ENCODE assay signal across 12 cellular contexts in the genomic region with DNA sequence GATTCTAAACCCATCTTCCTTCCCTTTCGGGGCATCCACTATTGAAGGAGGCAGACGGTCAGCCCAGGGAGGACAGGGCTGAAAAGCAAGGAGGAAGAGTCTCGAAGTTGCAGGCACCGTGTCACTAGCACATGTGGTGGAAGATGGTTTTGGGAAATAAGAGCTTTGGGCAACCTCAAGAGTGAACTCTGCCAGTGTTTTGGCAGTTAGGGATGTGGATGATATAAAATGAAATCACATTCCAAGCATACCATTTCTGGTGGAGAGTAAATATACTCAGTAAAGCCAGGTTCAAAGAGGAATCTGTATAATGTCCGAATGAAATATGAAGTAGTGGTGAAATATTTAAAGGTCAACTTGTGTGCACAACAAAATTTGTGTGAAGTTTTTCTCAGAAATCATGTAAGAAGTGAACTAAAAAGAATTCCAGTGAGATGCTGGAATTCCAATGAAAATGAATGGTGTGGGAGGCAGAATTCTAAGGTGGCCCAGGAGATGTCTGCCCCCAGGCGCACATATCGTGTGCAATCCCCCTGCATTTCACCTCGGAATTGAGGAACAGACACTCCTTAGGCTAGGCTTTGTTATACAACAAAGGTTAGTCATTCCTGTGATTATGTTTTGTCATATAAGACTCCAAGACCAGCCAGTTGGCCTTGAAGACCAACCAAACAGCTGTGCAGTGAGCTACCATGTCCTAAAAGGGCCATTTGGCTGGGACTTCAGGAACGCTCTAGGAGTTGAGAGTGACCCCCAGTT.
A peak's percentile ranks its signal among the peaks of the same experiment; 100 is the strongest.
DNase-seq lines count a peak whose midpoint lies in the region; ATAC-seq, FAIRE-seq and TF ChIP-seq lines count a peak whose summit lies in the region.
"Had no signal": no experiment of that assay in that cellular context is flagged by ENCODE, and none has a peak within 500 bp of the region (broad histone marks: within the 10 kb centered on the region; RNA-seq: fewer than 3 reads in every experiment).

No MANE protein-coding gene starts in this region.

- DNase-seq in EL, result peak; percentile 85
- peak; percentile 70 for DNase-seq in PC-3
- DNase-seq in fibroblast of lung (ENCODE audit: low read depth in 2 of 2), result peak; percentile 17 to 81
- DNase-seq in pancreas, result no peak
- no peak for DNase-seq in NCI-H774 (lab: John Stamatoyannopoulos, UW)
- no peak for DNase-seq in NCI-H1930 (lab: John Stamatoyannopoulos, UW)
- DNase-seq in nucleus accumbens (lab: John Stamatoyannopoulos, UW), result no peak
- DNase-seq: CD4-positive, alpha-beta memory T cell; glutamatergic neuron; islet precursor cell; KG1 had no signal

- H3K4me2 ChIP-seq in PC-3 (ENCODE audit: low read length) (peak overlapping the region; percentile 56), fibroblast of lung (ENCODE audit: extremely low read depth, insufficient read depth, low read length) (no peak overlapping the region)

- H3K9ac ChIP-seq in PC-3 (ENCODE audit: low read length) (no peak overlapping the region), fibroblast of lung (ENCODE audit: insufficient read depth, low read length) (no peak overlapping the region)

- H3K9me3 ChIP-seq in PC-3 (ENCODE audit: low read length), result no peaks in the 10 kb centered on the region
- H3K9me3 ChIP-seq in fibroblast of lung (ENCODE audit: control insufficient read depth, insufficient read depth, low read depth, low read length), result no peaks in the 10 kb centered on the region
- H3K9me3 ChIP-seq in pancreas, result no peaks in the 10 kb centered on the region

- intact Hi-C loops in PC-3 (cut with micrococcal nuclease), result loop anchor here (1.0 to 10.0 kb wide), 2 partner anchors 72 to 114 kb away; no protein-coding TSS in a partner anchor
- intact Hi-C loops in pancreas (cut with DNase I), result no loop called here

- no TSS peak for BruUV-seq in PC-3 (replicated peaks; lab: Mats Ljungman, UMichigan)

- 66% methylated on average over 9 of the region's 9 CpGs for WGBS in pancreas, 2 donors

- TF ChIP-seq CTCF in PC-3 (conservative IDR thresholded peaks at IDR 0.05; ENCODE audit: low read depth, low read length), result no peak
- no peak for TF ChIP-seq CTCF in fibroblast of lung (conservative IDR thresholded peaks at IDR 0.05 in 1 of 2, IDR thresholded peaks at IDR 0.05 in 1 of 2; ENCODE audit: low read depth in 1 of 2, low read length in 2 of 2)
- no peak for TF ChIP-seq CTCF in pancreas (IDR thresholded peaks at IDR 0.05)

- ATAC-seq in PC-3 (peak; percentile 90), pancreas (peak in 3 of 4 donors; percentile 50 to 64 (median 54))
- ATAC-seq: activated naive CD4-positive, alpha-beta T cell treated with anti-CD3 and anti-CD28 coated beads, Interleukin-2, amount 50 U/mL, for 72 hours had no signal

- H3K27me3 ChIP-seq in PC-3 (ENCODE audit: low read length) (no peaks in the 10 kb centered on the region), fibroblast of lung (ENCODE audit: control insufficient read depth, insufficient read depth, low read length) (no peaks in the 10 kb centered on the region), pancreas (no peaks in the 10 kb centered on the region)

- no peaks in the 10 kb centered on the region for H3K36me3 ChIP-seq in PC-3 (ENCODE audit: low read depth, low read length)
- H3K36me3 ChIP-seq in fibroblast of lung (ENCODE audit: control insufficient read depth, insufficient read depth, low read length), result no peaks in the 10 kb centered on the region
- H3K36me3 ChIP-seq in pancreas, result no peaks in the 10 kb centered on the region

- CTCF ChIA-PET in PC-3 (lab: Charles Lee), result interaction anchor here (0.6 to 0.7 kb wide), 3 partner anchors 49 to 496 kb away, joined by 3 to 4 read pairs (median 4); no protein-coding TSS in a partner anchor

- no peaks in the 10 kb centered on the region for H3K9me2 ChIP-seq in PC-3 (replicated peaks; ENCODE audit: low read length)

- no peaks in the 10 kb centered on the region for H3F3A ChIP-seq in PC-3 (ENCODE audit: low read length, unreplicated experiment)

- peaks cover 24% of the 10 kb centered on the region for H3K4me1 ChIP-seq in PC-3 (ENCODE audit: insufficient read depth, low read length)
- peaks cover 4% of the 10 kb centered on the region for H3K4me1 ChIP-seq in fibroblast of lung (ENCODE audit: control insufficient read depth, extremely low read depth, insufficient read depth, low read length)
- H3K4me1 ChIP-seq in pancreas, result peaks cover 0 to 5% (median 4%) of the 10 kb centered on the region in 3 donors

- H3K27ac ChIP-seq in PC-3 (ENCODE audit: low read length) (peak overlapping the region; percentile 24), fibroblast of lung (ENCODE audit: insufficient read depth, low read length) (no peak overlapping the region), pancreas (peak overlapping the region in 1 of 4 donors; percentile 15)

- H4K20me1 ChIP-seq in PC-3 (ENCODE audit: low read length) (no peaks in the 10 kb centered on the region), fibroblast of lung (ENCODE audit: control insufficient read depth, extremely low read depth, insufficient read depth, low read length) (no peaks in the 10 kb centered on the region)

- H3K4me3 ChIP-seq in PC-3 (ENCODE audit: low read length), result no peak overlapping the region; the same call in 1 of the 2 replicates
- H3K4me3 ChIP-seq in fibroblast of lung (replicated peaks in 1 of 4; ENCODE audit: control extremely low read depth in 1 of 4, insufficient read depth in 1 of 4, low read depth in 3 of 4, low read length in 4 of 4), result no peak overlapping the region
- H3K4me3 ChIP-seq in pancreas, result no peak overlapping the region

- FAIRE-seq in pancreas (lab: Jason Lieb, UNC), result no peak

- H2AFZ ChIP-seq in PC-3 (ENCODE audit: low read length) (peak overlapping the region; percentile 7; the same call in 1 of the 2 replicates), fibroblast of lung (ENCODE audit: low read length) (no peak overlapping the region)

- POLR2A ChIA-PET in PC-3 (lab: Charles Lee; ENCODE audit: unreplicated experiment), result interaction anchor here (0.6 kb wide), 1 partner anchor 141 kb away, joined by 3 read pairs; no protein-coding TSS in a partner anchor

- H3K79me2 ChIP-seq in PC-3 (ENCODE audit: low read length), result no peaks in the 10 kb centered on the region
- no peaks in the 10 kb centered on the region for H3K79me2 ChIP-seq in fibroblast of lung (ENCODE audit: control insufficient read depth, insufficient read depth, low read length)

Comparison
In these comparisons a context has a peak if more than half of its experiments do, and no peak if none do; other contexts are left out.
1. DNase-seq: peak in EL (single experiment), PC-3 (single experiment) and fibroblast of lung (2 of 2); none in pancreas (0 of 6), NCI-H774 (single experiment), NCI-H1930 (0 of 2) and nucleus accumbens (0 of 56).